10 cellular contexts compared by ENCODE assay signal in the genomic region with DNA sequence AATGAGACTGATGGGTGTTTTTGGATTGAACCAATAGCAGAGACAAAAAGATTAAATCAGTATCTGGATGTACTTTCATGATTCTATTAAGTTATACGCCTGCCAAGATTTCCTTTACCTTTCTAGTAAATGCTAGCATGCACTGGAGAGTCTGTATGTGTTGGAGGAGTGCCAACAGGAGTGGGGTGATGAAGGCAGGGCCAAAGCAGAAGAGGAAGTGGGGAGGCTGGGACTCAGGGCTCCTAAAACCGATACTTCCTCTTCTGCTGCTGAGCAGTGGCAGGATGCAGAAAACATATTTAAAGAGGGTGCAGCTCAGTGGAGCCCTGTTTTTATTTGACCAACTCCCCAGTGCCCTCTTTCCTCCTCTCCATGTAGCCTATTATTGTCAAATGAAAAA. TPM values are rescaled to one million over a fixed set of nuclear protein-coding genes. Genes with fewer than 3 reads are reported as not detected.
A peak's percentile ranks its signal among the peaks of the same experiment; 100 is the strongest.
DNase-seq lines count a peak whose midpoint lies in the region; ATAC-seq and TF ChIP-seq lines count a peak whose summit lies in the region.
"Had no signal": no experiment of that assay in that cellular context is flagged by ENCODE, and none has a peak within 500 bp of the region (broad histone marks: within the 10 kb centered on the region; RNA-seq: fewer than 3 reads in every experiment).

No MANE protein-coding gene starts in this region.

- peak overlapping the region; percentile 83 for H3K27ac Mint-ChIP-seq in activated CD8-positive, alpha-beta T cell treated with anti-CD3 and anti-CD28 coated beads, Interleukin-2, amount 10 ng/mL, durations not matched to agents 7 days and 5 days
- H3K27ac Mint-ChIP-seq in naive B cell, result peak overlapping the region in 4 of 6 donors; percentile 44 to 82 (median 52)
- no peak overlapping the region for H3K27ac Mint-ChIP-seq in HFFc6
- no peak overlapping the region for H3K27ac Mint-ChIP-seq in GM23338
- H3K27ac Mint-ChIP-seq: dendritic cell treated with granulocyte-macrophage colony-stimulating factor and Interleukin-4, amounts not matched to agents 40 ng/mL and 50 ng/mL, for 4 days had no signal

- CTCF ChIA-PET in activated CD8-positive, alpha-beta T cell treated with anti-CD3 and anti-CD28 coated beads, Interleukin-2, amount 10 ng/mL, durations not matched to agents 7 days and 5 days (lab: Charles Lee), result interaction anchor here (0.8 to 1.0 kb wide), 2 partner anchors 8 to 12 kb away, joined by 3 read pairs; no protein-coding TSS in a partner anchor

- no peaks in the 10 kb centered on the region for H3K9me2 ChIP-seq in GM23338 (ENCODE audit: insufficient read depth)

- DNase-seq in GM13977 (ENCODE audit: low spot score) (peak; percentile 14), KBM-7 (peak; percentile 98), naive B cell (peak; percentile 74), GM19238 (ENCODE audit: insufficient read length, low spot score) (no peak), HFFc6 (no peak), GM23338 (ENCODE audit: low spot score) (no peak)
- DNase-seq in activated CD8-positive, alpha-beta T cell treated with anti-CD3 and anti-CD28 coated beads, Interleukin-2, amount 10 ng/mL, durations not matched to agents 7 days and 5 days, result peak; percentile 67

- in situ Hi-C loops in GM13977 (cut with MboI; ENCODE audit: low pct_unique_long_range_greater_than_20kb, low sequenced_read_pairs, unreplicated experiment) (no loop called here), KBM-7 (cut with MboI; ENCODE audit: low pct_unique_long_range_greater_than_20kb, low sequenced_read_pairs) (no loop called here)

- H3F3A ChIP-seq in GM23338 (replicated peaks; ENCODE audit: low read depth), result no peaks in the 10 kb centered on the region

- no peak overlapping the region for H3K4me3 ChIP-seq in GM23338

- ATAC-seq in GM21576 (IDR thresholded peaks at IDR 0.05; ENCODE audit: unreplicated experiment), result peak; percentile 91
- peak; percentile 96 for ATAC-seq in activated CD8-positive, alpha-beta T cell treated with anti-CD3 and anti-CD28 coated beads, Interleukin-2, amount 10 ng/mL, durations not matched to agents 7 days and 5 days
- ATAC-seq in naive B cell (ENCODE audit: low read depth in 2 of 2), result peak; percentile 96 to 97
- no peak for ATAC-seq in GM23338

- peaks cover 31% of the 10 kb centered on the region for H3K4me1 Mint-ChIP-seq in activated CD8-positive, alpha-beta T cell treated with anti-CD3 and anti-CD28 coated beads, Interleukin-2, amount 10 ng/mL, durations not matched to agents 7 days and 5 days (ENCODE audit: low read depth)
- peaks cover 33 to 52% (median 47%) of the 10 kb centered on the region in 3 donors for H3K4me1 Mint-ChIP-seq in naive B cell
- H3K4me1 Mint-ChIP-seq in HFFc6 (ENCODE audit: low read depth), result no peaks in the 10 kb centered on the region
- peaks cover 2% of the 10 kb centered on the region; the same call in 1 of the 3 replicates for H3K4me1 Mint-ChIP-seq in GM23338

- no peaks in the 10 kb centered on the region for H3K27me3 ChIP-seq in GM23338 (ENCODE audit: insufficient read depth)

- H3K36me3 ChIP-seq in GM23338 (ENCODE audit: insufficient read depth), result no peaks in the 10 kb centered on the region

- no peaks in the 10 kb centered on the region for H3K27me3 Mint-ChIP-seq in activated CD8-positive, alpha-beta T cell treated with anti-CD3 and anti-CD28 coated beads, Interleukin-2, amount 10 ng/mL, durations not matched to agents 7 days and 5 days (ENCODE audit: low read depth)
- H3K27me3 Mint-ChIP-seq in naive B cell (no peaks in the 10 kb centered on the region), HFFc6 (ENCODE audit: insufficient read depth) (no peaks in the 10 kb centered on the region), GM23338 (ENCODE audit: insufficient read depth, low read depth, poor library complexity) (no peaks in the 10 kb centered on the region)

- H3K79me2 ChIP-seq in GM23338 (replicated peaks; ENCODE audit: insufficient read depth), result no peaks in the 10 kb centered on the region

- TF ChIP-seq CTCF in GM13977 (IDR thresholded peaks at IDR 0.05; ENCODE audit: extremely low read depth, insufficient read depth, missing control alignments), result no peak
- no peak for TF ChIP-seq CTCF in HFFc6 (IDR thresholded peaks at IDR 0.05)
- TF ChIP-seq CTCF in GM23338 (conservative IDR thresholded peaks at IDR 0.05; ENCODE audit: low read depth in 2 of 2), result no peak

- H2AFZ ChIP-seq in GM23338, result no peak overlapping the region

- no peak overlapping the region for H3K27ac ChIP-seq in GM23338 (ENCODE audit: low read depth)

- peak overlapping the region; percentile 40 for H3K4me3 Mint-ChIP-seq in activated CD8-positive, alpha-beta T cell treated with anti-CD3 and anti-CD28 coated beads, Interleukin-2, amount 10 ng/mL, durations not matched to agents 7 days and 5 days
- H3K4me3 Mint-ChIP-seq in naive B cell (peak overlapping the region; percentile 46 to 90 (median 70)), HFFc6 (no peak overlapping the region), GM23338 (no peak overlapping the region)
- H3K4me3 Mint-ChIP-seq: dendritic cell treated with granulocyte-macrophage colony-stimulating factor and Interleukin-4, amounts not matched to agents 40 ng/mL and 50 ng/mL, for 4 days had no signal

- POLR2A ChIA-PET in activated CD8-positive, alpha-beta T cell treated with anti-CD3 and anti-CD28 coated beads, Interleukin-2, amount 10 ng/mL, durations not matched to agents 7 days and 5 days (lab: Charles Lee), result no interaction called here

- no peaks in the 10 kb centered on the region for H4K20me1 ChIP-seq in GM23338 (replicated peaks; ENCODE audit: insufficient read depth)

- peaks cover 17% of the 10 kb centered on the region for H3K36me3 Mint-ChIP-seq in activated CD8-positive, alpha-beta T cell treated with anti-CD3 and anti-CD28 coated beads, Interleukin-2, amount 10 ng/mL, durations not matched to agents 7 days and 5 days (ENCODE audit: low read depth)
- H3K36me3 Mint-ChIP-seq in naive B cell (peaks cover 0 to 8% of the 10 kb centered on the region in 2 donors), HFFc6 (ENCODE audit: low read depth) (no peaks in the 10 kb centered on the region), GM23338 (ENCODE audit: low read depth) (no peaks in the 10 kb centered on the region)

- H3K9me3 Mint-ChIP-seq in activated CD8-positive, alpha-beta T cell treated with anti-CD3 and anti-CD28 coated beads, Interleukin-2, amount 10 ng/mL, durations not matched to agents 7 days and 5 days (ENCODE audit: insufficient read depth), result no peaks in the 10 kb centered on the region
- H3K9me3 Mint-ChIP-seq in naive B cell (peaks cover 0 to 7% (median 0%) of the 10 kb centered on the region in 7 donors), HFFc6 (peaks cover 5% of the 10 kb centered on the region; the same call in 1 of the 2 replicates), GM23338 (no peaks in the 10 kb centered on the region)
- H3K9me3 Mint-ChIP-seq: dendritic cell treated with granulocyte-macrophage colony-stimulating factor and Interleukin-4, amounts not matched to agents 40 ng/mL and 50 ng/mL, for 4 days had no signal

- 0 out of 2 replicates have a peak, but pooled peaks cover 4% of the 10 kb centered on the region for H3K4me1 ChIP-seq in GM23338 (ENCODE audit: insufficient read depth)

- no peak overlapping the region for H3K4me2 ChIP-seq in GM23338

TF ChIP-seq in GM23338, 12 proteins besides CTCF, POLR2A, EP300 and RAD21 (continues in another document):
- TF ChIP-seq EZH2 (IDR thresholded peaks at IDR 0.05; ENCODE audit: low read depth, unreplicated experiment) (no peak), NANOG (IDR thresholded peaks at IDR 0.05; ENCODE audit: borderline replicate concordance) (no peak)

RNA-seq across cellular contexts. Expression of gene CYSLTR1, which starts 5.6 kb away (rescaled TPM):
- total RNA-seq in activated CD8-positive, alpha-beta T cell treated with anti-CD3 and anti-CD28 coated beads, Interleukin-2, amount 10 ng/mL, durations not matched to agents 7 days and 5 days, result 1 to 10 TPM; 2.8 to 3.3 TPM
- 10 to 100 TPM; 39.5 to 58.7 (median 50.2) TPM for polyA plus RNA-seq in naive B cell (ENCODE audit: low read depth in 6 of 6)
- total RNA-seq in HFFc6 (2021; fragmentation: NEBNext Ultra II Directional; extraction: Animal tissue kit (Norgen Biotek cat#: 25700)), result not detected
- not detected in 2 replicates for total RNA-seq in GM23338 (2014; rRNA removed; shearing (Covaris generic))
- polyA plus RNA-seq in GM23338 (2016; fragmentation: Nextera tagmentation; extraction: Ambion mirVana), result not detected in 2 replicates
- total RNA-seq: pulmonary artery endothelial cell had no signal

Comparison
In these comparisons a context has a peak if more than half of its experiments do, and no peak if none do; other contexts are left out.
1. DNase-seq: peak in GM13977 (single experiment), KBM-7 (single experiment), activated CD8-positive, alpha-beta T cell treated with anti-CD3 and anti-CD28 coated beads, Interleukin-2, amount 10 ng/mL, durations not matched to agents 7 days and 5 days (single experiment) and naive B cell (single experiment); none in GM19238 (single experiment), HFFc6 (single experiment) and GM23338 (single experiment).
2. H3K27ac Mint-ChIP-seq: peak in activated CD8-positive, alpha-beta T cell treated with anti-CD3 and anti-CD28 coated beads, Interleukin-2, amount 10 ng/mL, durations not matched to agents 7 days and 5 days (single experiment) and naive B cell (4 of 6); none in HFFc6 (single experiment) and GM23338 (single experiment).
3. H3K4me3 Mint-ChIP-seq: peak in activated CD8-positive, alpha-beta T cell treated with anti-CD3 and anti-CD28 coated beads, Interleukin-2, amount 10 ng/mL, durations not matched to agents 7 days and 5 days (single experiment) and naive B cell (8 of 8); none in HFFc6 (single experiment) and GM23338 (single experiment).